ENCODE assay signal across 1 cellular context in genomic region chr3:46923559-46924350, GRCh38.
TF ChIP-seq lines count a peak whose summit lies in the region.

No MANE protein-coding gene starts in this region.

TF ChIP-seq in HepG2, 621 proteins besides CTCF, POLR2A, EP300 and RAD21 (continues in another document):
- TF ChIP-seq GZF1 (CRISPR knock-in tag; IDR thresholded peaks at IDR 0.05) (no peak), TOPORS (CRISPR knock-in tag; IDR thresholded peaks at IDR 0.05) (no peak), NR2F2 (IDR thresholded peaks at IDR 0.05; ENCODE audit: borderline replicate concordance, low read depth) (no peak), PITX1 (CRISPR knock-in tag; IDR thresholded peaks at IDR 0.05) (no peak), ZFX (CRISPR knock-in tag; IDR thresholded peaks at IDR 0.05; ENCODE audit: low read depth) (peak; percentile 41; the same call in 1 of the 2 replicates), TGIF2 (CRISPR knock-in tag; IDR thresholded peaks at IDR 0.05) (0 out of 2 replicates have a peak, but pooled peaks have one; percentile 37), ZBTB33 (CRISPR knock-in tag; IDR thresholded peaks at IDR 0.05) (peak; percentile 100), AHR (CRISPR knock-in tag; IDR thresholded peaks at IDR 0.05) (0 out of 2 replicates have a peak, but pooled peaks have one; percentile 41), NR2F6 (IDR thresholded peaks at IDR 0.05) (no peak), NR2F6 (CRISPR knock-in tag; IDR thresholded peaks at IDR 0.05) (no peak), ZNF563 (CRISPR knock-in tag; IDR thresholded peaks at IDR 0.05) (no peak), U2AF2 (IDR thresholded peaks at IDR 0.05; ENCODE audit: low read depth, low read length) (no peak), NRL (CRISPR knock-in tag; IDR thresholded peaks at IDR 0.05; ENCODE audit: borderline replicate concordance) (0 out of 2 replicates have a peak, but pooled peaks have one; percentile 63), SMARCC2 (IDR thresholded peaks at IDR 0.05) (no peak), PRPF4 (IDR thresholded peaks at IDR 0.05; ENCODE audit: low read depth, low read length, poor library complexity, severe bottlenecking) (peak; percentile 56), RBM22 (optimal IDR thresholded peaks at IDR 0.05; ENCODE audit: low read length) (peak; percentile 87), SMC3 (IDR thresholded peaks at IDR 0.05; ENCODE audit: low read length) (peak; percentile 38), ARID4A (CRISPR knock-in tag; IDR thresholded peaks at IDR 0.05; ENCODE audit: borderline replicate concordance) (0 out of 2 replicates have a peak, but pooled peaks have one; percentile 21), ZNF251 (CRISPR knock-in tag; IDR thresholded peaks at IDR 0.05) (no peak), SPEN (CRISPR knock-in tag; IDR thresholded peaks at IDR 0.05; ENCODE audit: low read depth) (peak; percentile 50; the same call in 1 of the 2 replicates), ZNF558 (CRISPR knock-in tag; IDR thresholded peaks at IDR 0.05; ENCODE audit: borderline replicate concordance) (no peak), MAZ (IDR thresholded peaks at IDR 0.05; ENCODE audit: borderline replicate concordance, low read depth, low read length) (peak; percentile 34; the same call in 1 of the 2 replicates), MAZ (CRISPR knock-in tag; IDR thresholded peaks at IDR 0.05; ENCODE audit: low read depth) (no peak), SSRP1 (CRISPR knock-in tag; IDR thresholded peaks at IDR 0.05) (0 out of 2 replicates have a peak, but pooled peaks have one; percentile 44), ZBTB44 (CRISPR knock-in tag; IDR thresholded peaks at IDR 0.05) (no peak), KIAA2018 (CRISPR knock-in tag; IDR thresholded peaks at IDR 0.05; ENCODE audit: borderline replicate concordance) (no peak), CEBPZ (IDR thresholded peaks at IDR 0.05; ENCODE audit: low read length) (no peak), RCOR2 (CRISPR knock-in tag; IDR thresholded peaks at IDR 0.05) (no peak), KDM3A (CRISPR knock-in tag; IDR thresholded peaks at IDR 0.05; ENCODE audit: low read depth) (no peak), ZNF484 (CRISPR knock-in tag; IDR thresholded peaks at IDR 0.05; ENCODE audit: borderline replicate concordance, low read depth) (no peak), ZNF432 (CRISPR knock-in tag; IDR thresholded peaks at IDR 0.05; ENCODE audit: borderline replicate concordance) (no peak), NFYB (CRISPR knock-in tag; IDR thresholded peaks at IDR 0.05) (no peak), AKAP8 (CRISPR knock-in tag; IDR thresholded peaks at IDR 0.05) (0 out of 2 replicates have a peak, but pooled peaks have one; percentile 54), EED (CRISPR knock-in tag; IDR thresholded peaks at IDR 0.05) (0 out of 2 replicates have a peak, but pooled peaks have one; percentile 42)
- TF ChIP-seq, protein P1, sequence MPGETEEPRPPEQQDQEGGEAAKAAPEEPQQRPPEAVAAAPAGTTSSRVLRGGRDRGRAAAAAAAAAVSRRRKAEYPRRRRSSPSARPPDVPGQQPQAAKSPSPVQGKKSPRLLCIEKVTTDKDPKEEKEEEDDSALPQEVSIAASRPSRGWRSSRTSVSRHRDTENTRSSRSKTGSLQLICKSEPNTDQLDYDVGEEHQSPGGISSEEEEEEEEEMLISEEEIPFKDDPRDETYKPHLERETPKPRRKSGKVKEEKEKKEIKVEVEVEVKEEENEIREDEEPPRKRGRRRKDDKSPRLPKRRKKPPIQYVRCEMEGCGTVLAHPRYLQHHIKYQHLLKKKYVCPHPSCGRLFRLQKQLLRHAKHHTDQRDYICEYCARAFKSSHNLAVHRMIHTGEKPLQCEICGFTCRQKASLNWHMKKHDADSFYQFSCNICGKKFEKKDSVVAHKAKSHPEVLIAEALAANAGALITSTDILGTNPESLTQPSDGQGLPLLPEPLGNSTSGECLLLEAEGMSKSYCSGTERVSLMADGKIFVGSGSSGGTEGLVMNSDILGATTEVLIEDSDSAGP (CRISPR knock-in tag; IDR thresholded peaks at IDR 0.05; ENCODE audit: borderline replicate concordance): peak; percentile 26; the same call in 1 of the 2 replicates
